2 cellular contexts compared by ENCODE assay signal in the genomic region with DNA sequence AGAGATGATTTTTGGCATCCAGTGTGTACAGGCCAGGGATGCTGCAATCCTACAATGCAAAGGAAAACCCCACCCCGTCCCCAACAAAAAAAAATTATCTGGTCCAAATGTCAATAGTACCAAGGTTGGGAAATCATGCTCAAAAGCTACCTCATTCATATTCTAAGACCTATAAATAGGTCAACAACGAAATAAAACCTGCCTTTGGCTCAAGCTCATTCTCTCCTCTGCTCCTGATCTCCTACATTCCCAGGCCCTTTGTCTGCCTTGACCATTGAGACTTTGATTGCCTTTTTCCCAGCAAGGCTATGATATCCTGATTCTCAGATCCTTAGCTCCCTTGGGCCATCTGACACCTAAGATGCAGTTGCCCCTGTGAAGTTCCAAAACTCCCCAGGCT.
A peak's percentile ranks its signal among the peaks of the same experiment; 100 is the strongest.
TF ChIP-seq lines count a peak whose summit lies in the region.

No MANE protein-coding gene starts in this region.

TF ChIP-seq in HepG2, 621 proteins besides CTCF, POLR2A, EP300 and RAD21:
- TF ChIP-seq SOX6 (IDR thresholded peaks at IDR 0.05) (no peak), SOX6 (CRISPR knock-in tag; IDR thresholded peaks at IDR 0.05) (no peak), ZNF614 (CRISPR knock-in tag; IDR thresholded peaks at IDR 0.05; ENCODE audit: borderline replicate concordance) (no peak), RNF2 (conservative IDR thresholded peaks at IDR 0.05; ENCODE audit: low read depth) (peak; percentile 77; the same call in 1 of the 2 replicates), PITX1 (CRISPR knock-in tag; IDR thresholded peaks at IDR 0.05) (no peak), ZNF879 (CRISPR knock-in tag; IDR thresholded peaks at IDR 0.05) (no peak), ZFP36 (IDR thresholded peaks at IDR 0.05; ENCODE audit: borderline replicate concordance, low read depth, low read length, partially characterized antibody) (peak; percentile 76), SPEN (CRISPR knock-in tag; IDR thresholded peaks at IDR 0.05; ENCODE audit: low read depth) (no peak), ZNF549 (CRISPR knock-in tag; IDR thresholded peaks at IDR 0.05) (no peak)
- TF ChIP-seq, protein P1, sequence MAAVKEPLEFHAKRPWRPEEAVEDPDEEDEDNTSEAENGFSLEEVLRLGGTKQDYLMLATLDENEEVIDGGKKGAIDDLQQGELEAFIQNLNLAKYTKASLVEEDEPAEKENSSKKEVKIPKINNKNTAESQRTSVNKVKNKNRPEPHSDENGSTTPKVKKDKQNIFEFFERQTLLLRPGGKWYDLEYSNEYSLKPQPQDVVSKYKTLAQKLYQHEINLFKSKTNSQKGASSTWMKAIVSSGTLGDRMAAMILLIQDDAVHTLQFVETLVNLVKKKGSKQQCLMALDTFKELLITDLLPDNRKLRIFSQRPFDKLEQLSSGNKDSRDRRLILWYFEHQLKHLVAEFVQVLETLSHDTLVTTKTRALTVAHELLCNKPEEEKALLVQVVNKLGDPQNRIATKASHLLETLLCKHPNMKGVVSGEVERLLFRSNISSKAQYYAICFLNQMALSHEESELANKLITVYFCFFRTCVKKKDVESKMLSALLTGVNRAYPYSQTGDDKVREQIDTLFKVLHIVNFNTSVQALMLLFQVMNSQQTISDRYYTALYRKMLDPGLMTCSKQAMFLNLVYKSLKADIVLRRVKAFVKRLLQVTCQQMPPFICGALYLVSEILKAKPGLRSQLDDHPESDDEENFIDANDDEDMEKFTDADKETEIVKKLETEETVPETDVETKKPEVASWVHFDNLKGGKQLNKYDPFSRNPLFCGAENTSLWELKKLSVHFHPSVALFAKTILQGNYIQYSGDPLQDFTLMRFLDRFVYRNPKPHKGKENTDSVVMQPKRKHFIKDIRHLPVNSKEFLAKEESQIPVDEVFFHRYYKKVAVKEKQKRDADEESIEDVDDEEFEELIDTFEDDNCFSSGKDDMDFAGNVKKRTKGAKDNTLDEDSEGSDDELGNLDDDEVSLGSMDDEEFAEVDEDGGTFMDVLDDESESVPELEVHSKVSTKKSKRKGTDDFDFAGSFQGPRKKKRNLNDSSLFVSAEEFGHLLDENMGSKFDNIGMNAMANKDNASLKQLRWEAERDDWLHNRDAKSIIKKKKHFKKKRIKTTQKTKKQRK (IDR thresholded peaks at IDR 0.05; ENCODE audit: low read length): no peak
TF ChIP-seq in HepG2: peak in this region for 2.

TF ChIP-seq in K562, 482 proteins besides CTCF, POLR2A, EP300 and RAD21:
- TF ChIP-seq CBX8 (IDR thresholded peaks at IDR 0.05; ENCODE audit: borderline replicate concordance, extremely low read depth, low read depth, low read length, poor library complexity, severe bottlenecking): peak; percentile 76
- 0 out of 2 replicates have a peak, but pooled peaks have one; percentile 40 for TF ChIP-seq RNF2 (IDR thresholded peaks at IDR 0.05)
- no peak for TF ChIP-seq FIP1L1 (IDR thresholded peaks at IDR 0.05; ENCODE audit: low read depth, low read length, poor library complexity, severe bottlenecking)
